In genomic region chr20:23270427-23270911, GRCh38 we compare ENCODE assay signal across 12 cellular contexts.
DNase-seq lines count a peak whose midpoint lies in the region; ATAC-seq and TF ChIP-seq lines count a peak whose summit lies in the region.
"Had no signal": no experiment of that assay in that cellular context is flagged by ENCODE, and none has a peak within 500 bp of the region (broad histone marks: within the 10 kb centered on the region; RNA-seq: fewer than 3 reads in every experiment).

No MANE protein-coding gene starts in this region.

- H3K27ac Mint-ChIP-seq in stimulated activated naive B cell treated with anti-CD40 and anti-IgM and Interleukin-4, amounts not matched to agents 10 μg/mL and 1 μg/mL and 100 μg/mL, for 72 hours = no peak overlapping the region
- no peak overlapping the region for H3K27ac Mint-ChIP-seq in stimulated activated naive CD8-positive, alpha-beta T cell treated with anti-CD3 and anti-CD28 coated beads, Interleukin-15, amount 100 ng/mL, for 72 hours
- H3K27ac Mint-ChIP-seq: stimulated activated effector memory CD8-positive, alpha-beta T cell treated with anti-CD3 and anti-CD28 coated beads, Interleukin-12 subunit alpha, Interleukin-12 subunit beta, amount 100 ng/mL, for 72 hours had no signal

- H3K9me3 Mint-ChIP-seq in stimulated activated naive B cell treated with anti-CD40 and anti-IgM and Interleukin-4, amounts not matched to agents 10 μg/mL and 1 μg/mL and 100 μg/mL, for 72 hours = peaks cover 12 to 15% of the 10 kb centered on the region in 2 donors
- H3K9me3 Mint-ChIP-seq in stimulated activated naive CD8-positive, alpha-beta T cell treated with anti-CD3 and anti-CD28 coated beads, Interleukin-15, amount 100 ng/mL, for 72 hours = peaks cover 10 to 18% of the 10 kb centered on the region in 2 donors

- DNase-seq in A172 (ENCODE audit: low spot score) (peak; percentile 63), SJSA1 (ENCODE audit: low read depth in 1 of 2, low spot score in 2 of 2) (peak; percentile 86 to 90), non-pigmented ciliary epithelial cell (ENCODE audit: low read depth) (peak; percentile 90), NCI-H128 (lab: John Stamatoyannopoulos, UW; ENCODE audit: unreplicated experiment) (no peak), NCI-H1417 treated with DMSO at 0.1 percent for 48 hours (lab: John Stamatoyannopoulos, UW) (no peak)
- no peak for DNase-seq in stimulated activated naive B cell treated with anti-CD40 and anti-IgM and Interleukin-4, amounts not matched to agents 10 μg/mL and 1 μg/mL and 100 μg/mL, for 72 hours
- DNase-seq in stimulated activated naive CD8-positive, alpha-beta T cell treated with anti-CD3 and anti-CD28 coated beads, Interleukin-15, amount 100 ng/mL, for 72 hours = no peak
- DNase-seq: activated CD8-positive, alpha-beta memory T cell treated with anti-CD3 and anti-CD28 coated beads, Interleukin-2, amount 50 U/mL, for 4 hours; DMS79; midbrain had no signal

- H3K9me3 ChIP-seq in SJSA1 (replicated peaks) = peaks cover 5% of the 10 kb centered on the region
- no peaks in the 10 kb centered on the region for H3K9me3 ChIP-seq in gastroesophageal sphincter

- H3K27me3 ChIP-seq in SJSA1 (replicated peaks) = no peaks in the 10 kb centered on the region
- no peaks in the 10 kb centered on the region for H3K27me3 ChIP-seq in gastroesophageal sphincter

- H3K27ac ChIP-seq in SJSA1 (peak overlapping the region; percentile 95), gastroesophageal sphincter (peak overlapping the region in 3 of 4 donors; percentile 24 to 74 (median 64))

- peak; percentile 69 for ATAC-seq in gastroesophageal sphincter
- ATAC-seq in stimulated activated naive B cell treated with anti-CD40 and anti-IgM and Interleukin-4, amounts not matched to agents 10 μg/mL and 1 μg/mL and 100 μg/mL, for 72 hours (replicated peaks) = no peak
- no peak for ATAC-seq in stimulated activated naive CD8-positive, alpha-beta T cell treated with anti-CD3 and anti-CD28 coated beads, Interleukin-15, amount 100 ng/mL, for 72 hours
- ATAC-seq: stimulated activated effector memory CD8-positive, alpha-beta T cell treated with anti-CD3 and anti-CD28 coated beads, Interleukin-12 subunit alpha, Interleukin-12 subunit beta, amount 100 ng/mL, for 72 hours had no signal

- no peak for TF ChIP-seq CTCF in gastroesophageal sphincter (IDR thresholded peaks at IDR 0.05)

- no peaks in the 10 kb centered on the region for H3K4me1 Mint-ChIP-seq in stimulated activated naive B cell treated with anti-CD40 and anti-IgM and Interleukin-4, amounts not matched to agents 10 μg/mL and 1 μg/mL and 100 μg/mL, for 72 hours
- H3K4me1 Mint-ChIP-seq in stimulated activated naive CD8-positive, alpha-beta T cell treated with anti-CD3 and anti-CD28 coated beads, Interleukin-15, amount 100 ng/mL, for 72 hours = no peaks in the 10 kb centered on the region
- H3K4me1 Mint-ChIP-seq: stimulated activated effector memory CD8-positive, alpha-beta T cell treated with anti-CD3 and anti-CD28 coated beads, Interleukin-12 subunit alpha, Interleukin-12 subunit beta, amount 100 ng/mL, for 72 hours had no signal

- no peak for TF ChIP-seq POLR2A in gastroesophageal sphincter (IDR thresholded peaks at IDR 0.05)

- peaks cover 0 to 11% of the 10 kb centered on the region in 2 donors for H3K27me3 Mint-ChIP-seq in stimulated activated naive B cell treated with anti-CD40 and anti-IgM and Interleukin-4, amounts not matched to agents 10 μg/mL and 1 μg/mL and 100 μg/mL, for 72 hours
- H3K27me3 Mint-ChIP-seq in stimulated activated naive CD8-positive, alpha-beta T cell treated with anti-CD3 and anti-CD28 coated beads, Interleukin-15, amount 100 ng/mL, for 72 hours = peaks cover 6% of the 10 kb centered on the region

- H3K36me3 ChIP-seq in SJSA1 (no peaks in the 10 kb centered on the region), gastroesophageal sphincter (no peaks in the 10 kb centered on the region)

- peak overlapping the region; percentile 16 for H3K4me3 ChIP-seq in SJSA1
- H3K4me3 ChIP-seq in gastroesophageal sphincter = no peak overlapping the region

- H3K4me3 Mint-ChIP-seq in stimulated activated naive B cell treated with anti-CD40 and anti-IgM and Interleukin-4, amounts not matched to agents 10 μg/mL and 1 μg/mL and 100 μg/mL, for 72 hours = no peak overlapping the region
- no peak overlapping the region for H3K4me3 Mint-ChIP-seq in stimulated activated naive CD8-positive, alpha-beta T cell treated with anti-CD3 and anti-CD28 coated beads, Interleukin-15, amount 100 ng/mL, for 72 hours
- H3K4me3 Mint-ChIP-seq: stimulated activated effector memory CD8-positive, alpha-beta T cell treated with anti-CD3 and anti-CD28 coated beads, Interleukin-12 subunit alpha, Interleukin-12 subunit beta, amount 100 ng/mL, for 72 hours had no signal

- H3K36me3 Mint-ChIP-seq in stimulated activated naive B cell treated with anti-CD40 and anti-IgM and Interleukin-4, amounts not matched to agents 10 μg/mL and 1 μg/mL and 100 μg/mL, for 72 hours = peaks cover 0 to 3% of the 10 kb centered on the region in 2 donors
- H3K36me3 Mint-ChIP-seq: stimulated activated effector memory CD8-positive, alpha-beta T cell treated with anti-CD3 and anti-CD28 coated beads, Interleukin-12 subunit alpha, Interleukin-12 subunit beta, amount 100 ng/mL, for 72 hours had no signal

- H3K4me1 ChIP-seq in SJSA1 (replicated peaks) (peaks cover 58% of the 10 kb centered on the region), gastroesophageal sphincter (no peaks in the 10 kb centered on the region)

- TF ChIP-seq EP300 in gastroesophageal sphincter (IDR thresholded peaks at IDR 0.05) = no peak

- WGBS in gastroesophageal sphincter (ENCODE audit: low coverage in 1 of 2), 2 donors = 46 to 63% methylated on average over 5 to 6 of the region's 11 CpGs

Comparison
In these comparisons a context has a peak if more than half of its experiments do, and no peak if none do; other contexts are left out.
1. DNase-seq: peak in A172 (single experiment), SJSA1 (2 of 2) and non-pigmented ciliary epithelial cell (single experiment); none in NCI-H128 (single experiment), stimulated activated naive B cell treated with anti-CD40 and anti-IgM and Interleukin-4, amounts not matched to agents 10 μg/mL and 1 μg/mL and 100 μg/mL, for 72 hours (single experiment), stimulated activated naive CD8-positive, alpha-beta T cell treated with anti-CD3 and anti-CD28 coated beads, Interleukin-15, amount 100 ng/mL, for 72 hours (0 of 2) and NCI-H1417 treated with DMSO at 0.1 percent for 48 hours (single experiment).